In genomic region chr9:34997375-34997774, GRCh38 we compare ENCODE assay signal across 21 cellular contexts. TPM values are rescaled to one million over a fixed set of nuclear protein-coding genes. Genes with fewer than 3 reads are reported as not detected.
DNase-seq lines count a peak whose midpoint lies in the region; ATAC-seq and TF ChIP-seq lines count a peak whose summit lies in the region.
"Had no signal": no experiment of that assay in that cellular context is flagged by ENCODE, and none has a peak within 500 bp of the region (broad histone marks: within the 10 kb centered on the region; RNA-seq: fewer than 3 reads in every experiment).

No MANE protein-coding gene starts in this region.

- H3K27ac ChIP-seq in left ventricle myocardium inferior (replicated peaks) = peak overlapping the region; percentile 56
- peak overlapping the region in 2 of 3 donors; percentile 25 to 43 for H3K27ac ChIP-seq in right lobe of liver
- H3K27ac ChIP-seq: foreskin keratinocyte, lower lobe of right lung, parathyroid adenoma had no signal

- H3K4me1 ChIP-seq in left ventricle myocardium inferior (peaks cover 60% of the 10 kb centered on the region), right lobe of liver (peaks cover 0 to 21% (median 9%) of the 10 kb centered on the region in 4 donors)
- H3K4me1 ChIP-seq: parathyroid adenoma had no signal

- no peak for ATAC-seq in activated naive CD8-positive, alpha-beta T cell treated with anti-CD3 and anti-CD28 coated beads, Interleukin-2, amount 50 U/mL, for 24 hours
- ATAC-seq in right lobe of liver = peak; percentile 1 to 60 (median 44)
- ATAC-seq: foreskin keratinocyte; HCT116; lower lobe of right lung; stimulated activated naive B cell treated with anti-CD40 and anti-IgM and Interleukin-4, amounts not matched to agents 10 μg/mL and 1 μg/mL and 100 μg/mL, for 72 hours had no signal

- H3K27me3 ChIP-seq in left ventricle myocardium inferior (ENCODE audit: low read depth) = no peaks in the 10 kb centered on the region
- H3K27me3 ChIP-seq in right lobe of liver = no peaks in the 10 kb centered on the region
- H3K27me3 ChIP-seq: foreskin keratinocyte had no signal

- H3K27me3 Mint-ChIP-seq in activated naive CD8-positive, alpha-beta T cell treated with anti-CD3 and anti-CD28 coated beads, Interleukin-2, amount 50 U/mL, for 24 hours = no peaks in the 10 kb centered on the region
- no peaks in the 10 kb centered on the region for H3K27me3 Mint-ChIP-seq in type B pancreatic cell
- H3K27me3 Mint-ChIP-seq: CD8-positive, alpha-beta memory T cell; stimulated activated naive B cell treated with anti-CD40 and anti-IgM and Interleukin-4, amounts not matched to agents 10 μg/mL and 1 μg/mL and 100 μg/mL, for 72 hours had no signal

- peaks cover 62% of the 10 kb centered on the region for H3K4me1 Mint-ChIP-seq in activated naive CD8-positive, alpha-beta T cell treated with anti-CD3 and anti-CD28 coated beads, Interleukin-2, amount 50 U/mL, for 24 hours
- peaks cover 22% of the 10 kb centered on the region for H3K4me1 Mint-ChIP-seq in type B pancreatic cell (ENCODE audit: unreplicated experiment)
- H3K4me1 Mint-ChIP-seq: CD8-positive, alpha-beta memory T cell had no signal

- H3K36me3 Mint-ChIP-seq in activated naive CD8-positive, alpha-beta T cell treated with anti-CD3 and anti-CD28 coated beads, Interleukin-2, amount 50 U/mL, for 24 hours (ENCODE audit: low read depth) = peaks cover 18% of the 10 kb centered on the region
- H3K36me3 Mint-ChIP-seq in type B pancreatic cell = peaks cover 8% of the 10 kb centered on the region

- H3K4me3 Mint-ChIP-seq in activated naive CD8-positive, alpha-beta T cell treated with anti-CD3 and anti-CD28 coated beads, Interleukin-2, amount 50 U/mL, for 24 hours = no peak overlapping the region
- H3K4me3 Mint-ChIP-seq in type B pancreatic cell = no peak overlapping the region
- H3K4me3 Mint-ChIP-seq: CD8-positive, alpha-beta memory T cell had no signal

- peak overlapping the region; percentile 7 for H3K27ac Mint-ChIP-seq in activated naive CD8-positive, alpha-beta T cell treated with anti-CD3 and anti-CD28 coated beads, Interleukin-2, amount 50 U/mL, for 24 hours
- H3K27ac Mint-ChIP-seq in type B pancreatic cell = peak overlapping the region; percentile 60
- H3K27ac Mint-ChIP-seq: stimulated activated naive B cell treated with anti-CD40 and anti-IgM and Interleukin-4, amounts not matched to agents 10 μg/mL and 1 μg/mL and 100 μg/mL, for 72 hours had no signal

- intact Hi-C loops in left ventricle myocardium inferior (cut with micrococcal nuclease) = no loop called here
- intact Hi-C loops in cardiac septum (cut with DNase I) = loop anchor here (5.0 kb wide), 1 partner anchor 55 kb away; no protein-coding TSS in a partner anchor
- intact Hi-C loops in right lobe of liver (cut with DNase I) = no loop called here

- TF ChIP-seq CTCF in left ventricle myocardium inferior (IDR thresholded peaks at IDR 0.05; ENCODE audit: borderline replicate concordance) = no peak
- TF ChIP-seq CTCF in right lobe of liver (IDR thresholded peaks at IDR 0.05) = no peak
- TF ChIP-seq CTCF in type B pancreatic cell (conservative IDR thresholded peaks at IDR 0.05) = no peak

- no peak for DNase-seq in left ventricle myocardium inferior
- no peak for DNase-seq in cardiac septum (ENCODE audit: low spot score)
- DNase-seq in activated naive CD8-positive, alpha-beta T cell treated with anti-CD3 and anti-CD28 coated beads, Interleukin-2, amount 50 U/mL, for 24 hours = no peak
- peak in 1 of 3 donors; percentile 46 for DNase-seq in right lobe of liver
- no peak for DNase-seq in type B pancreatic cell (ENCODE audit: extremely low spot score, unreplicated experiment)
- DNase-seq in GM19238 (ENCODE audit: insufficient read length, low spot score) = no peak
- DNase-seq in NCI-H2171 (lab: John Stamatoyannopoulos, UW) = no peak
- no peak for DNase-seq in central memory CD4-positive, alpha-beta T cell
- DNase-seq: activated effector memory CD4-positive, alpha-beta T cell treated with Interleukin-2 at 50 U/mL for 16 hours; aorta; CD8-positive, alpha-beta memory T cell; foreskin keratinocyte; Kasumi-1; lower lobe of right lung; NCI-H1105; NCI-H526 treated with DMSO at 0.1 percent for 48 hours; stimulated activated CD4-positive, alpha-beta T cell treated with anti-CD3 and anti-CD28 coated beads, Interleukin-12 subunit alpha, Interleukin-12 subunit beta, amount 100 ng/mL, for 4 hours; stimulated activated naive B cell treated with anti-CD40 and anti-IgM and Interleukin-4, amounts not matched to agents 10 μg/mL and 1 μg/mL and 100 μg/mL, for 72 hours had no signal

- no peaks in the 10 kb centered on the region for H3K9me3 ChIP-seq in left ventricle myocardium inferior (replicated peaks)
- no peaks in the 10 kb centered on the region for H3K9me3 ChIP-seq in right lobe of liver
- H3K9me3 ChIP-seq: lower lobe of right lung had no signal

- TF ChIP-seq POLR2A in right lobe of liver (IDR thresholded peaks at IDR 0.05) = no peak

- no peak overlapping the region for H3K4me3 ChIP-seq in left ventricle myocardium inferior
- no peak overlapping the region for H3K4me3 ChIP-seq in right lobe of liver
- H3K4me3 ChIP-seq: lower lobe of right lung had no signal

- H3K36me3 ChIP-seq in left ventricle myocardium inferior (peaks cover 22% of the 10 kb centered on the region), right lobe of liver (no peaks in the 10 kb centered on the region)

- no peaks in the 10 kb centered on the region for H3K9me3 Mint-ChIP-seq in activated naive CD8-positive, alpha-beta T cell treated with anti-CD3 and anti-CD28 coated beads, Interleukin-2, amount 50 U/mL, for 24 hours
- H3K9me3 Mint-ChIP-seq in type B pancreatic cell = no peaks in the 10 kb centered on the region
- H3K9me3 Mint-ChIP-seq: CD8-positive, alpha-beta memory T cell; stimulated activated naive B cell treated with anti-CD40 and anti-IgM and Interleukin-4, amounts not matched to agents 10 μg/mL and 1 μg/mL and 100 μg/mL, for 72 hours had no signal

RNA-seq across cellular contexts. Expression of gene DNAJB5, which starts 7.8 kb away (rescaled TPM):
- 70.0 TPM for total RNA-seq in left ventricle myocardium inferior
- 133 TPM for total RNA-seq in cardiac septum
- total RNA-seq in right lobe of liver = 1 to 10 TPM; 1.1 to 3.5 (median 1.7) TPM
- total RNA-seq in type B pancreatic cell (ENCODE audit: low replicate concordance) = 4.8 and 12.2 TPM in 2 replicates

RNA-seq across cellular contexts. Expression of gene PHF24, which starts 39.3 kb away (rescaled TPM):
- total RNA-seq in left ventricle myocardium inferior (0.11 TPM), cardiac septum (0.57 TPM), right lobe of liver (under 1 TPM in 2 of 6 experiments, not detected in 4; 0.04 to 0.06 TPM), type B pancreatic cell (ENCODE audit: low replicate concordance) (0.19 and 0.88 TPM in 2 replicates)
- total RNA-seq: endothelial cell of umbilical vein had no signal
